Comparison of ENCODE assay signal across 9 cellular contexts in the genomic region with DNA sequence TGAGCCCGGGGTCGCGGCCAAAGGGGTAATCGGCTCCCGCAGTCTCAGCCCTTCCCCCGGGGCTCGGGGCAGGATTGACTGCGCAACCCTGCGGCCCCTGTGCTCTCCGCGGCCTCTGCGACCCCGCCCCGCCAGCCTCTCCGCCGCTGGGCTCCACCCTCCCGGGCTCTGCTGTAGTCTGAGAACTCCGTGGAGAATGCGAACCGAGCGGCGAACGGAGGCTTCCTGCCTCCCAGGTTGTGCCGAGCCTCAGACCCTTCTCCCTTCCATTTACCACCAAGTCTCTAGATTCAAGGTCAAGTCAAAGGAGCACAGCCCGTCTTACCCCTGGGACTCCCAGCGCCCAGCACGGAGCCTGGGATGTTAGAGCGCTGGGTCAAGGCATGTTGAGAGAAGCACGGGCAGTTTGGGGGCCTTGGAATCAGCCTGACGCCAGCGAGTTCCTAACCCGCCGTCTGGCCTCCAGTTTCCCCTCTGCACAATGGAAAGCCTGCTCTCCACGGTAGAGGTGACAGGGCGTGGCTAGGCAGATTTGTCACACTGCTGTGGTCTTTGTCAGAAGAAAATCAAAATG. TPM values are rescaled to one million over a fixed set of nuclear protein-coding genes. Genes with fewer than 3 reads are reported as not detected.
DNase-seq lines count a peak whose midpoint lies in the region; ATAC-seq lines count a peak whose summit lies in the region.
"Had no signal": no experiment of that assay in that cellular context is flagged by ENCODE, and none has a peak within 500 bp of the region (broad histone marks: within the 10 kb centered on the region; RNA-seq: fewer than 3 reads in every experiment).

No MANE protein-coding gene starts in this region.

- ATAC-seq in GM18517 (IDR thresholded peaks at IDR 0.05; ENCODE audit: unreplicated experiment), result no peak
- ATAC-seq in HG03135 (IDR thresholded peaks at IDR 0.05; ENCODE audit: unreplicated experiment), result no peak

- no peaks in the 10 kb centered on the region for H3K27me3 ChIP-seq in effector memory CD4-positive, alpha-beta T cell (replicated peaks; ENCODE audit: control insufficient read depth, insufficient read depth, low read length, poor library complexity, severe bottlenecking)
- H3K27me3 ChIP-seq in mesenchymal stem cell (ENCODE audit: control insufficient read depth in 1 of 2, insufficient read depth in 1 of 2, low read length in 2 of 2), result no peaks in the 10 kb centered on the region

- H3K27ac Mint-ChIP-seq in activated CD4-positive, alpha-beta T cell treated with anti-CD3 and anti-CD28 coated beads, Interleukin-2, amount 10 ng/mL, durations not matched to agents 24 days and 14 days, result peak overlapping the region; percentile 97

- intact Hi-C loops in activated CD4-positive, alpha-beta T cell treated with anti-CD3 and anti-CD28 coated beads, Interleukin-2, amount 10 ng/mL, durations not matched to agents 24 days and 14 days (cut with micrococcal nuclease), result loop anchor here (5.0 to 10.0 kb wide), 3 partner anchors 165 to 342 kb away; partner anchors contain the start of genes ZBED6 and ZC3H11A

- H3K9ac ChIP-seq in mesenchymal stem cell (ENCODE audit: low read length), result peak overlapping the region; percentile 97

- H3K9me3 Mint-ChIP-seq in activated CD4-positive, alpha-beta T cell treated with anti-CD3 and anti-CD28 coated beads, Interleukin-2, amount 10 ng/mL, durations not matched to agents 24 days and 14 days, result no peaks in the 10 kb centered on the region

- DNase-seq in NOMO-1 (lab: John Stamatoyannopoulos, UW; ENCODE audit: unreplicated experiment in 2 of 2) (peak; percentile 44 to 61), NOMO-1 treated with dmso at 0.1 percent for 144 hours (lab: John Stamatoyannopoulos, UW; ENCODE audit: unreplicated experiment) (no peak), mesenchymal stem cell (peak; percentile 63)
- peak; percentile 90 for DNase-seq in activated CD4-positive, alpha-beta T cell treated with anti-CD3 and anti-CD28 coated beads, Interleukin-2, amount 10 ng/mL, durations not matched to agents 24 days and 14 days
- peak; percentile 34 to 47 (median 39) for DNase-seq in effector memory CD4-positive, alpha-beta T cell
- peak; percentile 80 for DNase-seq in stimulated activated CD8-positive, alpha-beta memory T cell treated with anti-CD3 and anti-CD28 coated beads, Interleukin-4, amount 100 ng/mL, for 48 hours

- peak overlapping the region; percentile 76 for H3K4me3 ChIP-seq in effector memory CD4-positive, alpha-beta T cell (ENCODE audit: insufficient read depth, low read depth, low read length, poor library complexity, severe bottlenecking)
- H3K4me3 ChIP-seq in mesenchymal stem cell (ENCODE audit: insufficient read depth in 1 of 2, low read depth in 1 of 2, low read length in 2 of 2), result peak overlapping the region; percentile 63 to 87

- H2BK5ac ChIP-seq in mesenchymal stem cell (ENCODE audit: low read depth, low read length, poor library complexity, severe bottlenecking), result no peak overlapping the region

- WGBS in mesenchymal stem cell, result 4% methylated on average over 26 of the region's 35 CpGs

- peak overlapping the region; percentile 75 for H2BK15ac ChIP-seq in mesenchymal stem cell (ENCODE audit: low read depth, poor library complexity, severe bottlenecking)

- peaks cover 7% of the 10 kb centered on the region for H3K79me1 ChIP-seq in mesenchymal stem cell (replicated peaks; ENCODE audit: low read length, poor library complexity, severe bottlenecking)

- H2AK5ac ChIP-seq in mesenchymal stem cell (ENCODE audit: low read length, severe bottlenecking), result peak overlapping the region; percentile 46

- H2BK120ac ChIP-seq in mesenchymal stem cell (ENCODE audit: low read depth, low read length), result no peak overlapping the region

- H3K4me1 ChIP-seq in effector memory CD4-positive, alpha-beta T cell (ENCODE audit: control insufficient read depth, insufficient read depth, low read length, poor library complexity, severe bottlenecking), result peaks cover 38% of the 10 kb centered on the region
- peaks cover 13% of the 10 kb centered on the region for H3K4me1 ChIP-seq in mesenchymal stem cell (ENCODE audit: control insufficient read depth, insufficient read depth, low read depth, low read length)

- H3K14ac ChIP-seq in mesenchymal stem cell (ENCODE audit: low read length in 2 of 2), result no peak overlapping the region

- H3K18ac ChIP-seq in mesenchymal stem cell (ENCODE audit: low read depth in 1 of 2, low read length in 2 of 2), result peak overlapping the region; percentile 82 to 87

- peak overlapping the region; percentile 40 to 78 for H3K4ac ChIP-seq in mesenchymal stem cell (ENCODE audit: low read depth in 1 of 2, low read length in 2 of 2)

- H4K91ac ChIP-seq in mesenchymal stem cell (ENCODE audit: low read length), result no peak overlapping the region

- H3K36me3 Mint-ChIP-seq in activated CD4-positive, alpha-beta T cell treated with anti-CD3 and anti-CD28 coated beads, Interleukin-2, amount 10 ng/mL, durations not matched to agents 24 days and 14 days (ENCODE audit: low read depth), result peaks cover 29% of the 10 kb centered on the region

- H4K8ac ChIP-seq in mesenchymal stem cell (ENCODE audit: low read length), result peak overlapping the region; percentile 76

- peak overlapping the region; percentile 85 for H3K27ac ChIP-seq in effector memory CD4-positive, alpha-beta T cell (ENCODE audit: insufficient read depth, low read length, poor library complexity, severe bottlenecking)
- peak overlapping the region; percentile 77 for H3K27ac ChIP-seq in mesenchymal stem cell (ENCODE audit: low read length, poor library complexity, severe bottlenecking)
- H3K27ac ChIP-seq: C4-2B had no signal

- no peaks in the 10 kb centered on the region for H3K36me3 ChIP-seq in effector memory CD4-positive, alpha-beta T cell (ENCODE audit: control insufficient read depth, insufficient read depth, low read length)
- H3K36me3 ChIP-seq in mesenchymal stem cell (ENCODE audit: control insufficient read depth in 1 of 2, insufficient read depth in 2 of 2, low read depth in 1 of 2, low read length in 2 of 2), result peaks cover 0 to 24% of the 10 kb centered on the region in 2 experiments

- peak overlapping the region in 1 of 2 experiments; percentile 86 for H3K23ac ChIP-seq in mesenchymal stem cell (ENCODE audit: low read length in 2 of 2)

- peak overlapping the region; percentile 96 for H3K4me3 Mint-ChIP-seq in activated CD4-positive, alpha-beta T cell treated with anti-CD3 and anti-CD28 coated beads, Interleukin-2, amount 10 ng/mL, durations not matched to agents 24 days and 14 days

- peak overlapping the region; percentile 97 for H3K4me2 ChIP-seq in mesenchymal stem cell (ENCODE audit: low read length, poor library complexity, severe bottlenecking)

- no peaks in the 10 kb centered on the region for H3K9me3 ChIP-seq in effector memory CD4-positive, alpha-beta T cell (ENCODE audit: control insufficient read depth, low read length)
- H3K9me3 ChIP-seq in mesenchymal stem cell (ENCODE audit: control insufficient read depth, low read length), result no peaks in the 10 kb centered on the region

- H2AFZ ChIP-seq in mesenchymal stem cell (ENCODE audit: low read depth, low read length), result peak overlapping the region; percentile 58

- H3K4me1 Mint-ChIP-seq in activated CD4-positive, alpha-beta T cell treated with anti-CD3 and anti-CD28 coated beads, Interleukin-2, amount 10 ng/mL, durations not matched to agents 24 days and 14 days, result peaks cover 65% of the 10 kb centered on the region

- H2BK12ac ChIP-seq in mesenchymal stem cell (ENCODE audit: low read length in 2 of 2), result peak overlapping the region; percentile 46 to 76

- H3K27me3 Mint-ChIP-seq in activated CD4-positive, alpha-beta T cell treated with anti-CD3 and anti-CD28 coated beads, Interleukin-2, amount 10 ng/mL, durations not matched to agents 24 days and 14 days, result no peaks in the 10 kb centered on the region

RNA-seq across cellular contexts. Expression of gene ATP2B4, which starts 3.0 kb away (rescaled TPM):
- total RNA-seq in activated CD4-positive, alpha-beta T cell treated with anti-CD3 and anti-CD28 coated beads, Interleukin-2, amount 10 ng/mL, durations not matched to agents 24 days and 14 days, result 32.7 and 33.5 TPM in 2 replicates
- polyA plus RNA-seq in mesenchymal stem cell (2013, experiment 1 of 2), result 58.0 TPM
- polyA plus RNA-seq in mesenchymal stem cell (2013, experiment 2 of 2), result 58.7 TPM
